Comparison of ENCODE assay signal across 8 cellular contexts in genomic region chr14:55411426-55412389, GRCh38. TPM values are rescaled to one million over a fixed set of nuclear protein-coding genes. Genes with fewer than 3 reads are reported as not detected.
DNase-seq lines count a peak whose midpoint lies in the region; ATAC-seq and TF ChIP-seq lines count a peak whose summit lies in the region.

TSS of gene ATG14 (minus strand) at chr14:55411830. CDS start at chr14:55411822, 8 bp downstream.

- H3K9me3 Mint-ChIP-seq in activated naive CD4-positive, alpha-beta T cell treated with anti-CD3 and anti-CD28 coated beads, Interleukin-2, amount 50 U/mL, for 72 hours, result no peaks in the 10 kb centered on the region

- H3K9ac ChIP-seq in SK-N-SH (peak within 1 kb of the TSS; percentile 95), parathyroid adenoma (peak within 1 kb of the TSS; percentile 82)

- TF ChIP-seq EP300 in SK-N-SH (IDR thresholded peaks at IDR 0.05; ENCODE audit: borderline replicate concordance in 1 of 2, low read depth in 1 of 2, low read length in 1 of 2), result peak; percentile 13 to 30; a peak in 1 of 4 replicates

- H2AFZ ChIP-seq in SK-N-SH (ENCODE audit: low read depth) (peak within 1 kb of the TSS; percentile 99), parathyroid adenoma (peak within 1 kb of the TSS; percentile 99)

- H3K9me3 ChIP-seq in SK-N-SH, result no peaks in the 10 kb centered on the region
- no peaks in the 10 kb centered on the region for H3K9me3 ChIP-seq in parathyroid adenoma (ENCODE audit: control insufficient read depth, low read length)
- H3K9me3 ChIP-seq in thyroid gland, result no peaks in the 10 kb centered on the region

- 4% methylated on average over 32 of the region's 57 CpGs for WGBS in SK-N-SH (ENCODE audit: low lambda C conversion rate)
- WGBS in thyroid gland, 2 donors, result 4 to 6% methylated on average over 24 to 55 of the region's 57 CpGs

- H3K4me2 ChIP-seq in SK-N-SH, result peak within 1 kb of the TSS; percentile 88
- peak within 1 kb of the TSS; percentile 95 for H3K4me2 ChIP-seq in parathyroid adenoma (ENCODE audit: low read length)

- no peak for TF ChIP-seq RAD21 in SK-N-SH (IDR thresholded peaks at IDR 0.05; ENCODE audit: low read length)

- intact Hi-C loops in Right ventricle myocardium superior (cut with DNase I), result loop anchor here (5.0 kb wide), 1 partner anchor 139 kb away; the partner anchor contains the start of gene FBXO34
- intact Hi-C loops in thyroid gland (cut with DNase I), result no loop called here

- H3K4me3 ChIP-seq in SK-N-SH (ENCODE audit: low read depth in 2 of 2, low read length in 1 of 2) (peak within 1 kb of the TSS; percentile 90 to 95), parathyroid adenoma (ENCODE audit: low read depth, low read length) (peak within 1 kb of the TSS; percentile 95), thyroid gland (replicated peaks in 1 of 3) (peak within 1 kb of the TSS; percentile 87 to 97 (median 95))

- H3F3A ChIP-seq in SK-N-SH (replicated peaks; ENCODE audit: insufficient read depth), result no peaks in the 10 kb centered on the region

- H3K36me3 Mint-ChIP-seq in activated naive CD4-positive, alpha-beta T cell treated with anti-CD3 and anti-CD28 coated beads, Interleukin-2, amount 50 U/mL, for 72 hours, result no peaks in the 10 kb centered on the region

- CTCF ChIA-PET in HEK293T (lab: Yijun Ruan, JAX) (no interaction called here), SK-N-SH (lab: Yijun Ruan, JAX) (no interaction called here)

- no peaks in the 10 kb centered on the region for H3K9me2 ChIP-seq in SK-N-SH

- POLR2A ChIA-PET in HEK293T (lab: Yijun Ruan, JAX), result interaction anchor here (0.6 to 2.7 kb wide), 3 partner anchors 9 to 170 kb away, joined by 3 to 11 read pairs (median 3); no protein-coding TSS in a partner anchor
- POLR2A ChIA-PET in SK-N-SH (lab: Yijun Ruan, JAX), result interaction anchor here (0.6 kb wide), 1 partner anchor 169 kb away, joined by 3 read pairs; no protein-coding TSS in a partner anchor

- peak; percentile 97 to 99 for ATAC-seq in activated naive CD4-positive, alpha-beta T cell treated with anti-CD3 and anti-CD28 coated beads, Interleukin-2, amount 50 U/mL, for 72 hours
- ATAC-seq in Right ventricle myocardium superior (ENCODE audit: poor library complexity), result peak; percentile 100

- H3K4me1 ChIP-seq in SK-N-SH (ENCODE audit: control insufficient read depth in 1 of 2, insufficient read depth in 2 of 2, low read depth in 1 of 2, low read length in 1 of 2) (peaks cover 8 to 9% of the 10 kb centered on the region in 2 experiments; a peak in 2 of 4 replicates), parathyroid adenoma (peaks cover 10% of the 10 kb centered on the region), thyroid gland (peaks cover 12 to 20% of the 10 kb centered on the region in 2 donors)

- H3K79me2 ChIP-seq in SK-N-SH (ENCODE audit: insufficient read depth) (peaks cover 46% of the 10 kb centered on the region), parathyroid adenoma (peaks cover 26% of the 10 kb centered on the region)

- TF ChIP-seq CTCF in SK-N-SH (IDR thresholded peaks at IDR 0.05) (no peak), parathyroid adenoma (IDR thresholded peaks at IDR 0.05) (no peak), thyroid gland (IDR thresholded peaks at IDR 0.05) (peak in 1 of 6 experiments; percentile 14)

- H3K36me3 ChIP-seq in SK-N-SH (replicated peaks in 1 of 2; ENCODE audit: control insufficient read depth in 1 of 2, insufficient read depth in 2 of 2, low read length in 1 of 2) (no peaks in the 10 kb centered on the region), parathyroid adenoma (ENCODE audit: control insufficient read depth, insufficient read depth, low read length) (no peaks in the 10 kb centered on the region), thyroid gland (no peaks in the 10 kb centered on the region)

- DNase-seq in GM04504 (ENCODE audit: low read depth) (peak; percentile 62), HEK293T (ENCODE audit: extremely low spot score) (peak; percentile 93), NAMALWA (ENCODE audit: low spot score) (peak; percentile 73), SK-N-SH (peak; percentile 97), Right ventricle myocardium superior (peak; percentile 88), thyroid gland (peak; percentile 86 to 88)
- peak; percentile 74 to 80 for DNase-seq in activated naive CD4-positive, alpha-beta T cell treated with anti-CD3 and anti-CD28 coated beads, Interleukin-2, amount 50 U/mL, for 72 hours (ENCODE audit: low spot score in 2 of 2)

- no peaks in the 10 kb centered on the region for H3K27me3 ChIP-seq in SK-N-SH (ENCODE audit: insufficient read depth)
- H3K27me3 ChIP-seq in parathyroid adenoma (ENCODE audit: control insufficient read depth, insufficient read depth, low read length), result no peaks in the 10 kb centered on the region
- H3K27me3 ChIP-seq in thyroid gland, result no peaks in the 10 kb centered on the region

- peak in 1 of 2 donors; percentile 64 for TF ChIP-seq POLR2A in thyroid gland (IDR thresholded peaks at IDR 0.05)

- no peaks in the 10 kb centered on the region for H4K20me1 ChIP-seq in SK-N-SH (ENCODE audit: insufficient read depth)

- H3K27ac Mint-ChIP-seq in activated naive CD4-positive, alpha-beta T cell treated with anti-CD3 and anti-CD28 coated beads, Interleukin-2, amount 50 U/mL, for 72 hours, result peak within 1 kb of the TSS; percentile 92 to 93

- H3K27ac ChIP-seq in SK-N-SH (ENCODE audit: low read depth in 2 of 2, low read length in 1 of 2), result peak within 1 kb of the TSS; percentile 59 to 73; a peak in 3 of 4 replicates
- H3K27ac ChIP-seq in parathyroid adenoma, result peak within 1 kb of the TSS; percentile 75
- H3K27ac ChIP-seq in thyroid gland, result peak within 1 kb of the TSS; percentile 58 to 88 (median 80)

TF ChIP-seq in HEK293T, 16 proteins besides CTCF, POLR2A, EP300 and RAD21:
- TF ChIP-seq FOXK2 (IDR thresholded peaks at IDR 0.05) (peak; percentile 81; the same call in 1 of the 2 replicates), L3MBTL2 (conservative IDR thresholded peaks at IDR 0.05) (peak; percentile 97), FOXM1 (IDR thresholded peaks at IDR 0.05; ENCODE audit: borderline replicate concordance) (0 out of 2 replicates have a peak, but pooled peaks have one; percentile 13), LEF1 (IDR thresholded peaks at IDR 0.05; ENCODE audit: borderline replicate concordance) (no peak; the same call in 1 of the 2 replicates), TARDBP (IDR thresholded peaks at IDR 0.05) (no peak), SP1 (IDR thresholded peaks at IDR 0.05) (no peak), NFRKB (IDR thresholded peaks at IDR 0.05) (peak; percentile 50; the same call in 1 of the 2 replicates), ELF4 (IDR thresholded peaks at IDR 0.05) (peak; percentile 79), CTBP1 (IDR thresholded peaks at IDR 0.05; ENCODE audit: borderline replicate concordance) (no peak)

TF ChIP-seq in SK-N-SH, 30 proteins besides CTCF, POLR2A, EP300 and RAD21 (continues in another document):
- TF ChIP-seq MEF2A (IDR thresholded peaks at IDR 0.05; ENCODE audit: borderline replicate concordance, low read depth), result no peak
- TF ChIP-seq JUND (IDR thresholded peaks at IDR 0.05), result no peak; the same call in 1 of the 2 replicates
- TF ChIP-seq YY1 (IDR thresholded peaks at IDR 0.05; ENCODE audit: low read depth), result peak; percentile 98
- TF ChIP-seq TAF1 (IDR thresholded peaks at IDR 0.05; ENCODE audit: borderline replicate concordance, low read depth, low read length), result peak; percentile 79; the same call in 1 of the 2 replicates
- TF ChIP-seq ELF1 (IDR thresholded peaks at IDR 0.05), result 0 out of 2 replicates have a peak, but pooled peaks have one; percentile 6
- TF ChIP-seq TCF12 (IDR thresholded peaks at IDR 0.05), result peak; percentile 46; the same call in 1 of the 2 replicates
- no peak for TF ChIP-seq RCOR1 (IDR thresholded peaks at IDR 0.05; ENCODE audit: low read length)
- TF ChIP-seq FOXJ3 (CRISPR knock-in tag; IDR thresholded peaks at IDR 0.05), result peak; percentile 37; the same call in 1 of the 2 replicates
- peak; percentile 93 for TF ChIP-seq MXI1 (IDR thresholded peaks at IDR 0.05; ENCODE audit: low read depth, low read length)
- no peak; the same call in 1 of the 2 replicates for TF ChIP-seq NFIC (IDR thresholded peaks at IDR 0.05; ENCODE audit: borderline replicate concordance)
- peak; percentile 92 for TF ChIP-seq SIN3A (IDR thresholded peaks at IDR 0.05; ENCODE audit: borderline replicate concordance, low read depth, low read length)
- no peak for TF ChIP-seq FOSL2 (IDR thresholded peaks at IDR 0.05; ENCODE audit: borderline replicate concordance, low read depth)
- peak; percentile 98 for TF ChIP-seq USF1 (IDR thresholded peaks at IDR 0.05; ENCODE audit: borderline replicate concordance, low read depth)
- TF ChIP-seq RXRA (IDR thresholded peaks at IDR 0.05; ENCODE audit: borderline replicate concordance, low read depth), result no peak
- no peak for TF ChIP-seq TEAD4 (IDR thresholded peaks at IDR 0.05; ENCODE audit: borderline replicate concordance, insufficient read depth)
- no peak for TF ChIP-seq EZH2phosphoT487 (IDR thresholded peaks at IDR 0.05; ENCODE audit: borderline replicate concordance, low read depth)
- TF ChIP-seq SMC3 (IDR thresholded peaks at IDR 0.05; ENCODE audit: low read depth, low read length), result no peak
- TF ChIP-seq PBX3 (IDR thresholded peaks at IDR 0.05), result no peak
- TF ChIP-seq GATA2 (CRISPR knock-in tag; IDR thresholded peaks at IDR 0.05), result no peak
- TF ChIP-seq CHD2 (IDR thresholded peaks at IDR 0.05; ENCODE audit: low read length, partially characterized antibody), result peak; percentile 87

RNA-seq across cellular contexts. Expression of gene ATG14, which starts in this region (rescaled TPM):
- 4.3 and 5.4 TPM in 2 replicates for polyA plus RNA-seq in SK-N-SH (2012; rRNA removed)
- 3.5 and 3.6 TPM in 2 replicates for polyA plus RNA-seq in SK-N-SH (2012; cell fraction: cytosol; rRNA removed)
- polyA plus RNA-seq in SK-N-SH (2012; cell fraction: nucleus; rRNA removed), result 11.4 and 17.3 TPM in 2 replicates
- 1 to 10 TPM; 7.4 to 8.3 TPM for total RNA-seq in activated naive CD4-positive, alpha-beta T cell treated with anti-CD3 and anti-CD28 coated beads, Interleukin-2, amount 50 U/mL, for 72 hours
- total RNA-seq in Right ventricle myocardium superior (12.3 TPM), thyroid gland (10 to 100 TPM; 13.3 to 22.2 (median 19.1) TPM)

Comparison
In these comparisons a context has a peak if more than half of its experiments do, and no peak if none do; other contexts are left out.
1. Peak in every context shown above with its lines: DNase-seq, ATAC-seq, H3K4me3 ChIP-seq and H3K27ac ChIP-seq.